Comparison of ENCODE assay signal across 8 cellular contexts in the genomic region with DNA sequence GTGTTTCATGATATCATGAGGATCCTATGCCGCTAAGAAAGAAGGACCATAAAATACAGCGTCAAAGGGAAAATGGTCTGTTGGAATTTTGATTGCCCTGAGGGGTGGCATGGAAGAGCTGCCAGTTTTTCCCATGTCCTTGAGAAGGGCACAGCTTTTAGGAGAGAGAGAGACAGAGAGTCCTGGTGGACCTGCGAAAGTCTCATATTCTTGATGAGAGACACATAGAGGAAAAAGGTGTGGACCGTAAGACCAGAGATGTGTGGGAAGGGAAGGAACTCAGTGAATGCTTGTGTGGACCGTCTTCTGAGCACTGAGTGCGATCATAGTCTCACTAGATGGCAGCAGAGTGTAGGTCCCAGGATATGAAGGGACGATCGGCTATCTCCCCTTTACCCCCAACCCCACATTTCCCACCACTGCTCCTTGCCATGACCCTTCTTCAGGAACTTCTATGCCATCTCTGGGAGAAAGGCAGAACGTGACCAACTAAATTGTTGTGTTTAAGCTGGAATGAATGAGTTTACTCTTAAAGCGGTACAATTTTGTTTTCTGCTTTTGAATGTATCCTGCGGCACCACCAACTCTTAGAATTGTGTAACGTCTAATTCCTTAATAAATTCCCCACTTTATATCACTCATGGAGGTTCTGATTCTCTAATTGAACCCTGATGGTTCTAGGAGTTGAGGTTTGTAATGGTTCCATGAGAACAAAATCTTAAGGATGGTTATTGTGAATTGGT.
DNase-seq lines count a peak whose midpoint lies in the region; ATAC-seq, FAIRE-seq and TF ChIP-seq lines count a peak whose summit lies in the region.
"Had no signal": no experiment of that assay in that cellular context is flagged by ENCODE, and none has a peak within 500 bp of the region (broad histone marks: within the 10 kb centered on the region; RNA-seq: fewer than 3 reads in every experiment).

No MANE protein-coding gene starts in this region.

- no peak overlapping the region for H3K4me3 Mint-ChIP-seq in neural progenitor cell

- H3K36me3 Mint-ChIP-seq in neural progenitor cell = no peaks in the 10 kb centered on the region

- no peaks in the 10 kb centered on the region for H3F3A ChIP-seq in neural progenitor cell (ENCODE audit: low read depth)

- H3K36me3 ChIP-seq in neural progenitor cell = no peaks in the 10 kb centered on the region

- DNase-seq in D721Med (ENCODE audit: insufficient read length, low spot score) = no peak
- DNase-seq in RKO (ENCODE audit: low spot score) = peak; percentile 33
- DNase-seq in fibroblast of gingiva (ENCODE audit: low read depth) = peak; percentile 36
- peak; percentile 75 for DNase-seq in neural progenitor cell (ENCODE audit: low spot score)
- DNase-seq in RCC 7860 (ENCODE audit: low spot score) = no peak

- H3K27me3 ChIP-seq in neural progenitor cell = no peaks in the 10 kb centered on the region

- no peaks in the 10 kb centered on the region for H4K20me1 ChIP-seq in neural progenitor cell (ENCODE audit: low read depth)

- peak; percentile 64 for TF ChIP-seq CTCF in D721Med (IDR thresholded peaks at IDR 0.05; ENCODE audit: insufficient read depth, missing control alignments)
- TF ChIP-seq CTCF in neural progenitor cell (IDR thresholded peaks at IDR 0.05) = peak; percentile 64

- no peak overlapping the region for H3K4me2 ChIP-seq in neural progenitor cell

- H3K9me3 ChIP-seq in neural progenitor cell (ENCODE audit: low read depth) = no peaks in the 10 kb centered on the region

- no peaks in the 10 kb centered on the region for H3K4me1 Mint-ChIP-seq in neural progenitor cell

- no peaks in the 10 kb centered on the region for H3K9me3 Mint-ChIP-seq in neural progenitor cell

- H3K27ac Mint-ChIP-seq in neural progenitor cell = no peak overlapping the region

- H3K27ac ChIP-seq in neural progenitor cell = no peak overlapping the region
- H3K27ac ChIP-seq: skin epidermis had no signal

- no peak overlapping the region for H3K9ac ChIP-seq in neural progenitor cell

- peak; percentile 77 for ATAC-seq in GM18867 (IDR thresholded peaks at IDR 0.05; ENCODE audit: unreplicated experiment)
- peak; percentile 40 for ATAC-seq in HG03469 (IDR thresholded peaks at IDR 0.05; ENCODE audit: unreplicated experiment)

- no peak overlapping the region for H3K4me3 ChIP-seq in neural progenitor cell
- H3K4me3 ChIP-seq: skin epidermis had no signal

- H3K4me1 ChIP-seq in neural progenitor cell = no peaks in the 10 kb centered on the region

- FAIRE-seq in D721Med (lab: Jason Lieb, UNC) = peak; percentile 74
- no peak for FAIRE-seq in RCC 7860 (lab: Jason Lieb, UNC)

- H3K27me3 Mint-ChIP-seq in neural progenitor cell (ENCODE audit: insufficient read depth, low read depth) = no peaks in the 10 kb centered on the region

- H3K79me2 ChIP-seq in neural progenitor cell (ENCODE audit: low read depth) = no peaks in the 10 kb centered on the region

- peak overlapping the region; percentile 31 for H2AFZ ChIP-seq in neural progenitor cell (replicated peaks)

Comparison
In these comparisons a context has a peak if more than half of its experiments do, and no peak if none do; other contexts are left out.
1. DNase-seq: peak in RKO (single experiment), fibroblast of gingiva (single experiment) and neural progenitor cell (single experiment); none in D721Med (single experiment) and RCC 7860 (single experiment).